8 cellular contexts compared by ENCODE assay signal in the genomic region with DNA sequence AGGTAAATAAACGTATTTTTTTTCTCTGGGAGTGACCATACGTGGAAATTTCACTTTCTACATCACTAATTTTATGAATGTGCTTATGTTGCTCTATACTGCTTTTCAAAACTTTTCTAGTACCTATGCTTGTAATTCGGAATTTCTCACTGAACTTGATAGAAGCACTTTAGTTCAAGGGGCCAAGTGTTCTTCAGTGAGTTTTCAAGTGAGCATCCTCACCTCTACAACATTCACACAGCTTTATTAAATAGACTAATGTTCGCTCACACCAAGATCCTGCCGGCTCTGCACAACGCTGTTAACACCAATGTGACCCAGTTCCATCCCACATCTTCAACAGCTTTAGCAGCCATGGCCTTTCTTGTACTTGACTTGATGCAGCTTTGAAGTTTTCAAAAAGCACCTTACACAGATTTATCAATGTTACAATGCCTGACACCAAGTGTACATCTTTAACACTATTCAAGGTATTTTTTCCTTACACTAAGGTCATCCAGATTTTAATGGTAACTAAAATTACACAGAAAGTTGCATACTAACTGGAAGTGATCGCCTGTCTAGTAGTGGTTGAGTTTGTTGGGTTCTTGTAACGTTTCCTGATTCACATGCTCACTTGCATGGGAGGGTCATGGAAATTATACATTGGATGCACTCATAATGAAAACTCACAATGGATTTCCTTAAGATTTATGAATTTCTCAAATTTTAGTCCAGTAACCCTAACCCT. TPM values are rescaled to one million over a fixed set of nuclear protein-coding genes. Genes with fewer than 3 reads are reported as not detected.
DNase-seq lines count a peak whose midpoint lies in the region; ATAC-seq and TF ChIP-seq lines count a peak whose summit lies in the region.

No MANE protein-coding gene starts in this region.

- H3K4me3 ChIP-seq in NB4 (ENCODE audit: low read depth, low read length) = no peak overlapping the region
- H3K4me3 ChIP-seq in dorsolateral prefrontal cortex = peak overlapping the region in 53 of 59 donors; percentile 8 to 64 (median 50)
- no peak overlapping the region for H3K4me3 ChIP-seq in HAP-1

- POLR2A ChIA-PET in CD4-positive, alpha-beta T cell (lab: Charles Lee) = interaction anchor here (1.2 to 4.4 kb wide), 9 partner anchors 9 to 342 kb away, joined by 3 to 57 read pairs (median 6); partner anchors contain the start of gene BRI3BP

- H3K9me3 ChIP-seq in CD4-positive, alpha-beta T cell (ENCODE audit: control insufficient read depth, low read length) = no peaks in the 10 kb centered on the region
- no peaks in the 10 kb centered on the region; the same call in 1 of the 2 replicates for H3K9me3 ChIP-seq in HAP-1

- in situ Hi-C loops in HAP-1 (cut with MboI; ENCODE audit: low sequenced_read_pairs) = no loop called here

- H3K27ac ChIP-seq in CD4-positive, alpha-beta T cell (ENCODE audit: low read depth, low read length) = no peak overlapping the region
- H3K27ac ChIP-seq in dorsolateral prefrontal cortex = peak overlapping the region in 55 of 59 donors; percentile 3 to 83 (median 61)

- H3K9me3 Mint-ChIP-seq in CD4-positive, alpha-beta T cell = peaks cover 3% of the 10 kb centered on the region
- H3K9me3 Mint-ChIP-seq in nephron progenitor cell = peaks cover 20% of the 10 kb centered on the region

- no peak for TF ChIP-seq CTCF in CD4-positive, alpha-beta T cell (IDR thresholded peaks at IDR 0.05)
- TF ChIP-seq CTCF in NB4 (IDR thresholded peaks at IDR 0.05; ENCODE audit: low read depth, low read length) (no peak), dorsolateral prefrontal cortex (IDR thresholded peaks at IDR 0.05 in 54 of 56, conservative IDR thresholded peaks at IDR 0.05 in 2 of 56; ENCODE audit: low read depth in 1 of 56, partially characterized antibody in 56 of 56) (no peak), nephron progenitor cell (IDR thresholded peaks at IDR 0.05) (no peak)

- peak overlapping the region; percentile 77 for H3K4me3 Mint-ChIP-seq in CD4-positive, alpha-beta T cell
- peak overlapping the region; percentile 70 for H3K4me3 Mint-ChIP-seq in nephron progenitor cell

- CTCF ChIA-PET in CD4-positive, alpha-beta T cell (lab: Charles Lee) = interaction anchor here (0.9 to 2.3 kb wide), 3 partner anchors 9 to 30 kb away, joined by 3 to 16 read pairs (median 8); no protein-coding TSS in a partner anchor

- DNase-seq in CD4-positive, alpha-beta T cell = no peak
- DNase-seq in NB4 (ENCODE audit: low read depth) (peak; percentile 38), dorsolateral prefrontal cortex (no peak), nephron progenitor cell (no peak), NCI-H82 treated with DMSO at 0.1 percent for 48 hours (lab: John Stamatoyannopoulos, UW; ENCODE audit: unreplicated experiment) (no peak), HAP-1 (ENCODE audit: low spot score in 2 of 2) (no peak)

- peaks cover 8% of the 10 kb centered on the region for H3K4me1 ChIP-seq in HAP-1

- intact Hi-C loops in CD4-positive, alpha-beta T cell (cut with DNase I, micrococcal nuclease) = loop anchor here in 1 of 2 experiments (5.0 kb wide), 1 partner anchor 77 kb away; the partner anchor contains the start of gene DHX37
- intact Hi-C loops in dorsolateral prefrontal cortex (cut with DNase I) = loop anchor here (2.0 to 10.0 kb wide), 5 partner anchors 31 to 865 kb away; partner anchors contain the start of gene AACS (in 1 of the 2)

- peaks cover 11% of the 10 kb centered on the region for H3K27me3 Mint-ChIP-seq in CD4-positive, alpha-beta T cell
- peaks cover 19% of the 10 kb centered on the region for H3K27me3 Mint-ChIP-seq in nephron progenitor cell (ENCODE audit: low read depth, poor library complexity)

- peaks cover 20% of the 10 kb centered on the region for H3K36me3 ChIP-seq in HAP-1 (replicated peaks)

- peaks cover 48% of the 10 kb centered on the region for H3K36me3 Mint-ChIP-seq in CD4-positive, alpha-beta T cell (ENCODE audit: low read depth)
- peaks cover 41% of the 10 kb centered on the region for H3K36me3 Mint-ChIP-seq in nephron progenitor cell (ENCODE audit: low read depth)

- H3K27me3 ChIP-seq in CD4-positive, alpha-beta T cell (ENCODE audit: control insufficient read depth, insufficient read depth, low read length) = no peaks in the 10 kb centered on the region
- H3K27me3 ChIP-seq in dorsolateral prefrontal cortex (no peaks in the 10 kb centered on the region), HAP-1 (ENCODE audit: low read depth) (no peaks in the 10 kb centered on the region)

- peaks cover 51% of the 10 kb centered on the region for H3K4me1 Mint-ChIP-seq in CD4-positive, alpha-beta T cell (ENCODE audit: low read depth)
- peaks cover 58% of the 10 kb centered on the region for H3K4me1 Mint-ChIP-seq in nephron progenitor cell

- peak overlapping the region; percentile 69 for H3K27ac Mint-ChIP-seq in CD4-positive, alpha-beta T cell
- H3K27ac Mint-ChIP-seq in nephron progenitor cell = no peak overlapping the region

- no peak for TF ChIP-seq POLR2A in NB4 (IDR thresholded peaks at IDR 0.05; ENCODE audit: extremely low read depth, insufficient read length)

- no peak for ATAC-seq in CD4-positive, alpha-beta T cell (ENCODE audit: poor library complexity)
- ATAC-seq in GM21737 (IDR thresholded peaks at IDR 0.05; ENCODE audit: unreplicated experiment) = no peak
- ATAC-seq in GM18858 (IDR thresholded peaks at IDR 0.05; ENCODE audit: unreplicated experiment) = no peak

RNA-seq across cellular contexts. Expression of gene UBC, which starts 4.5 kb away (rescaled TPM):
- total RNA-seq in CD4-positive, alpha-beta T cell = 1,000 to 10,000 TPM; 1,389 to 1,410 TPM
- 1,000 to 10,000 TPM in 109 of 120 experiments, 100 to 1,000 TPM in 11; 835 to 2,453 (median 1,204) TPM for total RNA-seq in dorsolateral prefrontal cortex

RNA-seq across cellular contexts. Expression of gene SCARB1, which starts 46.3 kb away (rescaled TPM):
- 1 to 10 TPM; 2.3 to 3.7 TPM for total RNA-seq in CD4-positive, alpha-beta T cell
- 100 to 1,000 TPM in 1 of 120 experiments, 10 to 100 TPM in 119; 33.4 to 110 (median 54.7) TPM for total RNA-seq in dorsolateral prefrontal cortex

Comparison
In these comparisons a context has a peak if more than half of its experiments do, and no peak if none do; other contexts are left out.
1. H3K4me3 ChIP-seq: peak in dorsolateral prefrontal cortex (53 of 59); none in NB4 (single experiment) and HAP-1 (single experiment).
2. RNA of gene SCARB1, which starts 46.3 kb away (total RNA-seq): 33.4 to 110 TPM in dorsolateral prefrontal cortex; 2.3 to 3.7 TPM in CD4-positive, alpha-beta T cell; every median in the first group is over 4 times any median in the second.